In the genomic region with DNA sequence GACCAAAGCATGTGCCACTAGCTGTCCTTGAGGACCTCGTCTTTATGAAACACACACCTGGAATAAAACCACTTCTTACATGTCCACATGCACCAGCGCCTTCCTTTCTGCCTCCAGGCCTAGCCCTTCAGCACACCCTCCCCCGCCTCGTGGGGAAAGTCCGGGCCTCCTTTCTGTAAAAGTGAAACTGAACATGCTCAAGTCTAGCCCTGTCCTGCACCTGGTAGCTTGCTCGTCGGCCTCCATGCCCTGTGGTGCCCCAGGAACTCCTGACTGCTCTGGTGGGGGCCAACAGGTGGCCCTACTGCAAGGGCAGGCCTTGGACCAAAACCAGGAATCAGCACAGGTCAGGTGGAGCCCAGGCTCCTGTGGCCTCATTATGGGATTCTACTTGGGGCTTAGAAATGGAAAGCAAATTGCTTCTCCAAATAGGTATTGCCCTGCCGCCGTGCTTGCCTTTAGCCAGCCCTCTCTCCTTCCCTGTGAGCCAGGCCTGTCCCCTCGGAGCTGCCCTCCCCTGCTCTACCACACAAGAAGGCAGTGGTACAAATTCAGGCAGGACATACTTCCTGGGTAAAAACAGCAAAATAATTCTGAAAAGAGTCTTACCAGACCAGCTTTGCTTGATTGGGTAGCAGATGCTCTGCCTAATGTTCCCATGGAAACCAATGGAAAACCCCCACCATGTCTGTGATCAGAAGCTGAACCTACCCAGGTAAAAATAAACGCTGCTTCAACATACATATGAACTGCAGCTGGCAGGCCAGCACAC, we compare ENCODE assay signal across 8 cellular contexts. TPM values are rescaled to one million over a fixed set of nuclear protein-coding genes. Genes with fewer than 3 reads are reported as not detected.
DNase-seq lines count a peak whose midpoint lies in the region; ATAC-seq and TF ChIP-seq lines count a peak whose summit lies in the region.

No MANE protein-coding gene starts in this region.

- H3K4me2 ChIP-seq in OCI-LY3 (ENCODE audit: low read length): peak overlapping the region; percentile 89

- H3K27me3 ChIP-seq in OCI-LY3 (ENCODE audit: low read depth, low read length) (no peaks in the 10 kb centered on the region), endodermal cell (ENCODE audit: control insufficient read depth, insufficient read depth, low read length, poor library complexity, severe bottlenecking) (no peaks in the 10 kb centered on the region)

- TF ChIP-seq CTCF in HEK293 (tag by site-specific recombination; IDR thresholded peaks at IDR 0.05) (no peak), OCI-LY3 (IDR thresholded peaks at IDR 0.05; ENCODE audit: low read depth, low read length) (no peak), endodermal cell (conservative IDR thresholded peaks at IDR 0.05) (no peak)

- peak overlapping the region; percentile 87 for H3K9ac ChIP-seq in OCI-LY3 (ENCODE audit: low read length)
- no peak overlapping the region for H3K9ac ChIP-seq in endodermal cell (ENCODE audit: extremely low read depth, low read length, poor library complexity, severe bottlenecking)

- peaks cover 3% of the 10 kb centered on the region; the same call in 1 of the 2 replicates for H3K79me2 ChIP-seq in OCI-LY3 (ENCODE audit: low read length)

- CTCF ChIA-PET in HEK293 (lab: Yijun Ruan, JAX): interaction anchor here (0.6 kb wide), 1 partner anchor 106 kb away, joined by 3 read pairs; no protein-coding TSS in a partner anchor

- POLR2A ChIA-PET in HEK293 (lab: Yijun Ruan, JAX): no interaction called here

- H3K4me1 Mint-ChIP-seq in endodermal cell: peaks cover 24% of the 10 kb centered on the region

- H2AFZ ChIP-seq in OCI-LY3 (ENCODE audit: low read depth, low read length): no peak overlapping the region

- no peaks in the 10 kb centered on the region for H4K20me1 ChIP-seq in OCI-LY3 (ENCODE audit: insufficient read depth, low read length)

- whole genome bisulfite sequencing in endodermal cell (ENCODE audit: insufficient coverage in 1 of 2, insufficient read length in 1 of 2), 2 experiments: 92 to 98% methylated on average over 6 to 11 of the region's 11 CpGs

- H3K4me3 Mint-ChIP-seq in endodermal cell: no peak overlapping the region

- no peaks in the 10 kb centered on the region for H3K9me3 Mint-ChIP-seq in activated naive CD4-positive, alpha-beta T cell treated with anti-CD3 and anti-CD28 coated beads, Interleukin-2, amount 50 U/mL, for 72 hours
- H3K9me3 Mint-ChIP-seq in endodermal cell: no peaks in the 10 kb centered on the region

- H3K4me1 ChIP-seq in HEK293 (ENCODE audit: control insufficient read depth, insufficient read depth, low read length) (0 out of 2 replicates have a peak, but pooled peaks cover 2% of the 10 kb centered on the region), OCI-LY3 (ENCODE audit: low read length) (peaks cover 85% of the 10 kb centered on the region), endodermal cell (ENCODE audit: control insufficient read depth, insufficient read depth, low read length) (peaks cover 13% of the 10 kb centered on the region)

- no peaks in the 10 kb centered on the region for H3K36me3 ChIP-seq in HEK293 (ENCODE audit: control insufficient read depth in 2 of 2, insufficient read depth in 1 of 2, low read length in 2 of 2)
- no peaks in the 10 kb centered on the region for H3K36me3 ChIP-seq in OCI-LY3 (replicated peaks; ENCODE audit: low read depth, low read length)
- no peaks in the 10 kb centered on the region for H3K36me3 ChIP-seq in endodermal cell (ENCODE audit: control insufficient read depth, insufficient read depth, low read length)

- peak in 1 of 2 donors; percentile 74 for DNase-seq in activated naive CD4-positive, alpha-beta T cell treated with anti-CD3 and anti-CD28 coated beads, Interleukin-2, amount 50 U/mL, for 72 hours (ENCODE audit: low spot score in 2 of 2)
- no peak for DNase-seq in sciatic nerve (ENCODE audit: low spot score)
- DNase-seq in endodermal cell: no peak
- DNase-seq in RKO (ENCODE audit: low spot score): no peak
- DNase-seq in SIG-M5 (lab: John Stamatoyannopoulos, UW): no peak

- H3K4me3 ChIP-seq in HEK293 (ENCODE audit: low read depth, low read length): no peak overlapping the region
- H3K4me3 ChIP-seq in OCI-LY3 (ENCODE audit: low read length): peak overlapping the region; percentile 70
- H3K4me3 ChIP-seq in endodermal cell (ENCODE audit: low read length): no peak overlapping the region

- H3K9me3 ChIP-seq in HEK293 (ENCODE audit: control insufficient read depth, insufficient read depth, low read depth, low read length) (no peaks in the 10 kb centered on the region), OCI-LY3 (ENCODE audit: insufficient read depth, low read length) (no peaks in the 10 kb centered on the region), endodermal cell (ENCODE audit: control insufficient read depth, low read length) (no peaks in the 10 kb centered on the region)

- no peaks in the 10 kb centered on the region for H3K36me3 Mint-ChIP-seq in activated naive CD4-positive, alpha-beta T cell treated with anti-CD3 and anti-CD28 coated beads, Interleukin-2, amount 50 U/mL, for 72 hours
- H3K36me3 Mint-ChIP-seq in endodermal cell (ENCODE audit: low read depth): no peaks in the 10 kb centered on the region

- peak; percentile 36 for TF ChIP-seq POLR2A in GM18505 (IDR thresholded peaks at IDR 0.05; ENCODE audit: borderline replicate concordance, extremely low read depth, insufficient read depth, insufficient read length)

- peak; percentile 75 for ATAC-seq in GM18505 (IDR thresholded peaks at IDR 0.05; ENCODE audit: unreplicated experiment)
- peak; percentile 62 to 75 for ATAC-seq in activated naive CD4-positive, alpha-beta T cell treated with anti-CD3 and anti-CD28 coated beads, Interleukin-2, amount 50 U/mL, for 72 hours
- peak; percentile 7 for ATAC-seq in sciatic nerve

- H3K27me3 Mint-ChIP-seq in endodermal cell (ENCODE audit: insufficient read depth): peaks cover 5% of the 10 kb centered on the region

- intact Hi-C loops in sciatic nerve (cut with DNase I): no loop called here

- H3K27ac Mint-ChIP-seq in activated naive CD4-positive, alpha-beta T cell treated with anti-CD3 and anti-CD28 coated beads, Interleukin-2, amount 50 U/mL, for 72 hours: peak overlapping the region; percentile 88 to 93
- no peak overlapping the region for H3K27ac Mint-ChIP-seq in endodermal cell

- no peak overlapping the region for H3K27ac ChIP-seq in HEK293 (ENCODE audit: extremely low read depth, low read depth, low read length)
- peak overlapping the region; percentile 97 for H3K27ac ChIP-seq in OCI-LY3 (ENCODE audit: low read length)
- no peak overlapping the region for H3K27ac ChIP-seq in endodermal cell (ENCODE audit: low read depth, low read length)

TF ChIP-seq in HEK293, 187 proteins besides CTCF, POLR2A, EP300 and RAD21:
- TF ChIP-seq YY2 (tag by site-specific recombination; IDR thresholded peaks at IDR 0.05) (no peak), SCRT2 (tag by site-specific recombination; IDR thresholded peaks at IDR 0.05) (peak; percentile 52; the same call in 1 of the 2 replicates), GLI4 (tag by site-specific recombination; IDR thresholded peaks at IDR 0.05) (no peak), ZNF571 (tag by site-specific recombination; IDR thresholded peaks at IDR 0.05) (no peak), GFI1B (tag by site-specific recombination; IDR thresholded peaks at IDR 0.05) (no peak)
- TF ChIP-seq, protein P1, sequence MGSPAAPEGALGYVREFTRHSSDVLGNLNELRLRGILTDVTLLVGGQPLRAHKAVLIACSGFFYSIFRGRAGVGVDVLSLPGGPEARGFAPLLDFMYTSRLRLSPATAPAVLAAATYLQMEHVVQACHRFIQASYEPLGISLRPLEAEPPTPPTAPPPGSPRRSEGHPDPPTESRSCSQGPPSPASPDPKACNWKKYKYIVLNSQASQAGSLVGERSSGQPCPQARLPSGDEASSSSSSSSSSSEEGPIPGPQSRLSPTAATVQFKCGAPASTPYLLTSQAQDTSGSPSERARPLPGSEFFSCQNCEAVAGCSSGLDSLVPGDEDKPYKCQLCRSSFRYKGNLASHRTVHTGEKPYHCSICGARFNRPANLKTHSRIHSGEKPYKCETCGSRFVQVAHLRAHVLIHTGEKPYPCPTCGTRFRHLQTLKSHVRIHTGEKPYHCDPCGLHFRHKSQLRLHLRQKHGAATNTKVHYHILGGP (tag by site-specific recombination; IDR thresholded peaks at IDR 0.05): no peak

RNA-seq across cellular contexts. Expression of a gene that starts 43.5 kb away (rescaled TPM):
- total RNA-seq in activated naive CD4-positive, alpha-beta T cell treated with anti-CD3 and anti-CD28 coated beads, Interleukin-2, amount 50 U/mL, for 72 hours: 100 to 1,000 TPM; 296 to 371 TPM
- total RNA-seq in sciatic nerve (113 TPM), endodermal cell (100 to 1,000 TPM; 325 to 340 TPM)
- polyA plus RNA-seq in endodermal cell (2013, experiment 1 of 2): 284 TPM
- polyA plus RNA-seq in endodermal cell (2013, experiment 2 of 2): 267 TPM

RNA-seq across cellular contexts. Expression of a gene that starts 43.9 kb away (rescaled TPM):
- 10 to 100 TPM; 48.1 to 52.4 TPM for total RNA-seq in activated naive CD4-positive, alpha-beta T cell treated with anti-CD3 and anti-CD28 coated beads, Interleukin-2, amount 50 U/mL, for 72 hours
- total RNA-seq in sciatic nerve: 45.7 TPM
- 10 to 100 TPM; 40.8 to 53.8 TPM for total RNA-seq in endodermal cell
- polyA plus RNA-seq in endodermal cell (2013, experiment 1 of 2): 42.4 TPM
- 38.2 TPM for polyA plus RNA-seq in endodermal cell (2013, experiment 2 of 2)

Comparison
In these comparisons a context has a peak if more than half of its experiments do, and no peak if none do; other contexts are left out.
1. ATAC-seq: peak in every context shown above with its lines; median percentile 75 in GM18505; 68 in activated naive CD4-positive, alpha-beta T cell treated with anti-CD3 and anti-CD28 coated beads, Interleukin-2, amount 50 U/mL, for 72 hours; 7 in sciatic nerve.